ENCODE assay signal across 9 cellular contexts in genomic region chr5:141876628-141877477, GRCh38. TPM values are rescaled to one million over a fixed set of nuclear protein-coding genes. Genes with fewer than 3 reads are reported as not detected.
DNase-seq lines count a peak whose midpoint lies in the region; ATAC-seq and TF ChIP-seq lines count a peak whose summit lies in the region.
"Had no signal": no experiment of that assay in that cellular context is flagged by ENCODE, and none has a peak within 500 bp of the region (broad histone marks: within the 10 kb centered on the region; RNA-seq: fewer than 3 reads in every experiment).

No MANE protein-coding gene starts in this region.

- H3K36me3 Mint-ChIP-seq in stimulated activated naive CD8-positive, alpha-beta T cell treated with anti-CD3 and anti-CD28 coated beads, Interleukin-15, Interleukin-2, amounts not matched to agents 100 ng/mL and 50 ng/mL, for 24 hours (ENCODE audit: low read depth): no peaks in the 10 kb centered on the region

- no peaks in the 10 kb centered on the region for H3K36me3 ChIP-seq in mucosa of descending colon (ENCODE audit: low read depth)

- H3K27me3 Mint-ChIP-seq in stimulated activated naive CD8-positive, alpha-beta T cell treated with anti-CD3 and anti-CD28 coated beads, Interleukin-15, Interleukin-2, amounts not matched to agents 100 ng/mL and 50 ng/mL, for 24 hours: peaks cover 70% of the 10 kb centered on the region

- H3K27ac ChIP-seq in caudate nucleus (ENCODE audit: low read depth, low read length): peak overlapping the region; percentile 86

- intact Hi-C loops in mucosa of descending colon (cut with DNase I, micrococcal nuclease): loop anchor here in 1 of 2 donors (5.0 kb wide), 1 partner anchor 185 kb away; no protein-coding TSS in a partner anchor

- peaks cover 22% of the 10 kb centered on the region for H3K4me1 ChIP-seq in mucosa of descending colon (ENCODE audit: low read depth)

- H3K4me3 Mint-ChIP-seq in stimulated activated naive CD8-positive, alpha-beta T cell treated with anti-CD3 and anti-CD28 coated beads, Interleukin-15, Interleukin-2, amounts not matched to agents 100 ng/mL and 50 ng/mL, for 24 hours: peak overlapping the region; percentile 67

- no peaks in the 10 kb centered on the region for H3K9me3 ChIP-seq in mucosa of descending colon

- TF ChIP-seq CTCF in mucosa of descending colon (IDR thresholded peaks at IDR 0.05): no peak
- no peak for TF ChIP-seq CTCF in omental fat pad (IDR thresholded peaks at IDR 0.05)

- H3K4me3 ChIP-seq in mucosa of descending colon: peak overlapping the region; percentile 72

- peaks cover 20% of the 10 kb centered on the region for H3K4me1 Mint-ChIP-seq in stimulated activated naive CD8-positive, alpha-beta T cell treated with anti-CD3 and anti-CD28 coated beads, Interleukin-15, Interleukin-2, amounts not matched to agents 100 ng/mL and 50 ng/mL, for 24 hours (ENCODE audit: low read depth)

- H3K9me3 Mint-ChIP-seq in stimulated activated naive CD8-positive, alpha-beta T cell treated with anti-CD3 and anti-CD28 coated beads, Interleukin-15, Interleukin-2, amounts not matched to agents 100 ng/mL and 50 ng/mL, for 24 hours: no peaks in the 10 kb centered on the region

- ATAC-seq in stimulated activated naive CD8-positive, alpha-beta T cell treated with anti-CD3 and anti-CD28 coated beads, Interleukin-15, Interleukin-2, amounts not matched to agents 100 U/mL and 50 U/mL, for 24 hours: no peak
- ATAC-seq in mucosa of descending colon (peak; percentile 25), HG03442 (IDR thresholded peaks at IDR 0.05; ENCODE audit: unreplicated experiment) (no peak), omental fat pad (ENCODE audit: low FRiP score) (no peak)

- DNase-seq in stimulated activated naive CD8-positive, alpha-beta T cell treated with anti-CD3 and anti-CD28 coated beads, Interleukin-15, Interleukin-2, amounts not matched to agents 100 U/mL and 50 U/mL, for 24 hours: no peak
- peak in 8 of 61 donors; percentile 16 to 61 (median 38) for DNase-seq in caudate nucleus (lab: John Stamatoyannopoulos, UW)
- DNase-seq in mucosa of descending colon: peak in 2 of 3 donors; percentile 62 to 78
- DNase-seq in iPS-NIHi7 (ENCODE audit: extremely low spot score): no peak
- DNase-seq in NCI-H187 (lab: John Stamatoyannopoulos, UW): no peak
- no peak for DNase-seq in omental fat pad (ENCODE audit: low spot score)

- H3K27ac Mint-ChIP-seq in stimulated activated naive CD8-positive, alpha-beta T cell treated with anti-CD3 and anti-CD28 coated beads, Interleukin-15, Interleukin-2, amounts not matched to agents 100 ng/mL and 50 ng/mL, for 24 hours: no peak overlapping the region

RNA-seq across cellular contexts. Expression of gene PCDH1, which starts 1.4 kb away (rescaled TPM):
- total RNA-seq in mucosa of descending colon (100 to 1,000 TPM in 2 of 3 donors, 10 to 100 TPM in 1; 75.1 to 159 (median 127) TPM), omental fat pad (100 to 1,000 TPM in 1 of 4 donors, 10 to 100 TPM in 3; 10.6 to 148 (median 50.6) TPM)
- total RNA-seq: activated CD8-positive, alpha-beta memory T cell treated with anti-CD3 and anti-CD28 coated beads for 36 hours had no signal

RNA-seq across cellular contexts. Expression of gene DELE1, which starts 46.8 kb away (rescaled TPM):
- total RNA-seq in mucosa of descending colon: 100 to 1,000 TPM in 1 of 3 donors, 10 to 100 TPM in 2; 77.8 to 112 (median 84.5) TPM
- 10 to 100 TPM; 57.3 to 87.5 (median 61.0) TPM for total RNA-seq in omental fat pad

Comparison
In these comparisons a context has a peak if more than half of its experiments do, and no peak if none do; other contexts are left out.
1. DNase-seq: peak in mucosa of descending colon (2 of 3); none in stimulated activated naive CD8-positive, alpha-beta T cell treated with anti-CD3 and anti-CD28 coated beads, Interleukin-15, Interleukin-2, amounts not matched to agents 100 U/mL and 50 U/mL, for 24 hours (single experiment), iPS-NIHi7 (single experiment), NCI-H187 (0 of 2) and omental fat pad (single experiment).